Comparison of ENCODE assay signal across 8 cellular contexts in the genomic region with DNA sequence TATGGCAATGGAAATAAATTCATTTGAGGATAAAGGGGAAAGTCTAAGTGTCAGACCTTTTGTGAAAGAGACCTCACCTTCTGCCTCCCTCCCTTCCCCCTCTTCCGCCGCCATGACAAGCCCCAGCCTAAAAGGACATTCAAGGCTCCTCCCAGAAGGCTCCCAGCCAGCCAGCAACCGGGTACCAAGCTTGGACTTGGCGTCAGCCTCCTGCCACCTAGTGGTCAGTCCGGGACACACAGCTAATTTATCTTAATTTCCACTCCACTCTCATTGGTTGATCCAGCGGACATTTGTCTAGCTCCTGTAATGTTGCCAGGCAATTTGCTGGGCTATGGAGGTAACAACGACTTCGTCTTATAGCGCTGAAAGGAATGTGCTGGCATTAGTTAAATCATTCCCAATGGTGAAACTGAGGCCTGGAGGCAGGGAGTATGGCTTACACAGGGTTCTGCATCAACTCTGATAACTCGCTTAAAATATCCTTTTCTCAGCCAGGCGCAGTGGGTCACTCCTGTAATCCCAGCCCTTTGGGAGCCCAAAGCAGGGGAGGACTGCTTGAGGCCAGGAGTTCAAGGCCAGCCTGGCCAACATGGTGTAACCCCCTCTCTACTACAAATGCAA. TPM values are rescaled to one million over a fixed set of nuclear protein-coding genes. Genes with fewer than 3 reads are reported as not detected.
DNase-seq lines count a peak whose midpoint lies in the region; ATAC-seq and TF ChIP-seq lines count a peak whose summit lies in the region.

No MANE protein-coding gene starts in this region.

- peak; percentile 97 for ATAC-seq in upper lobe of right lung

- no peak overlapping the region for H3K4me3 ChIP-seq in HAP-1
- no peak overlapping the region for H3K4me3 ChIP-seq in ovary
- no peak overlapping the region for H3K4me3 ChIP-seq in upper lobe of right lung

- no peaks in the 10 kb centered on the region for H3K9me3 ChIP-seq in HAP-1
- H3K9me3 ChIP-seq in ovary, result no peaks in the 10 kb centered on the region
- H3K9me3 ChIP-seq in upper lobe of right lung, result no peaks in the 10 kb centered on the region

- TF ChIP-seq POLR2A in ovary (IDR thresholded peaks at IDR 0.05), result no peak

- 9 to 13% (median 9%) methylated on average over 11 of the region's 11 CpGs for WGBS in ovary, 3 donors

- H3K27ac ChIP-seq in ovary, result no peak overlapping the region
- no peak overlapping the region for H3K27ac ChIP-seq in upper lobe of right lung

- no peak for TF ChIP-seq EP300 in ovary (IDR thresholded peaks at IDR 0.05)

- peak; percentile 13 for DNase-seq in GM04503 (ENCODE audit: low read depth)
- peak; percentile 76 to 92 for DNase-seq in HAP-1 (ENCODE audit: low spot score in 2 of 2)
- DNase-seq in M059J (ENCODE audit: low read depth), result peak; percentile 75
- DNase-seq in SHP77 (lab: John Stamatoyannopoulos, UW), result peak; percentile 81 to 92
- DNase-seq in activated effector memory CD4-positive, alpha-beta T cell treated with anti-CD3 and anti-CD28 coated beads, Interleukin-2, amount 50 U/mL, for 16 hours, result peak; percentile 83
- peak; percentile 69 for DNase-seq in globus pallidus (ENCODE audit: low spot score)
- peak; percentile 56 to 85 (median 65) for DNase-seq in ovary
- peak; percentile 86 for DNase-seq in upper lobe of right lung

- in situ Hi-C loops in HAP-1 (cut with MboI; ENCODE audit: low sequenced_read_pairs), result no loop called here

- TF ChIP-seq CTCF in ovary (IDR thresholded peaks at IDR 0.05), result peak; percentile 38 to 76 (median 53)
- peak; percentile 80 for TF ChIP-seq CTCF in upper lobe of right lung (IDR thresholded peaks at IDR 0.05)

- intact Hi-C loops in ovary (cut with DNase I) (loop anchor here in 2 of 4 donors (10.0 kb wide), 1 partner anchor 328 kb away; no protein-coding TSS in a partner anchor), upper lobe of right lung (cut with DNase I) (no loop called here)

- H3K36me3 ChIP-seq in HAP-1 (replicated peaks) (no peaks in the 10 kb centered on the region), ovary (no peaks in the 10 kb centered on the region), upper lobe of right lung (no peaks in the 10 kb centered on the region)

- no peaks in the 10 kb centered on the region for H3K4me1 ChIP-seq in HAP-1
- H3K4me1 ChIP-seq in ovary (ENCODE audit: insufficient read depth), result no peaks in the 10 kb centered on the region
- H3K4me1 ChIP-seq in upper lobe of right lung, result no peaks in the 10 kb centered on the region

- no peaks in the 10 kb centered on the region for H3K27me3 ChIP-seq in HAP-1 (ENCODE audit: low read depth)
- no peaks in the 10 kb centered on the region for H3K27me3 ChIP-seq in ovary
- H3K27me3 ChIP-seq in upper lobe of right lung, result no peaks in the 10 kb centered on the region

RNA-seq across cellular contexts. Expression of a gene that starts 19.3 kb away (rescaled TPM):
- not detected in 2 replicates for total RNA-seq in M059J (2014; rRNA removed; shearing (Covaris generic))
- total RNA-seq in ovary (not detected), upper lobe of right lung (not detected)
- polyA plus RNA-seq in ovary, result not detected

Comparison
In these comparisons a context has a peak if more than half of its experiments do, and no peak if none do; other contexts are left out.
1. DNase-seq: peak in every context shown above with its lines; median percentile 86 in SHP77; 86 in upper lobe of right lung; 84 in HAP-1; 83 in activated effector memory CD4-positive, alpha-beta T cell treated with anti-CD3 and anti-CD28 coated beads, Interleukin-2, amount 50 U/mL, for 16 hours; 75 in M059J; 69 in globus pallidus; 65 in ovary; 13 in GM04503.